8 cellular contexts compared by ENCODE assay signal in the genomic region with DNA sequence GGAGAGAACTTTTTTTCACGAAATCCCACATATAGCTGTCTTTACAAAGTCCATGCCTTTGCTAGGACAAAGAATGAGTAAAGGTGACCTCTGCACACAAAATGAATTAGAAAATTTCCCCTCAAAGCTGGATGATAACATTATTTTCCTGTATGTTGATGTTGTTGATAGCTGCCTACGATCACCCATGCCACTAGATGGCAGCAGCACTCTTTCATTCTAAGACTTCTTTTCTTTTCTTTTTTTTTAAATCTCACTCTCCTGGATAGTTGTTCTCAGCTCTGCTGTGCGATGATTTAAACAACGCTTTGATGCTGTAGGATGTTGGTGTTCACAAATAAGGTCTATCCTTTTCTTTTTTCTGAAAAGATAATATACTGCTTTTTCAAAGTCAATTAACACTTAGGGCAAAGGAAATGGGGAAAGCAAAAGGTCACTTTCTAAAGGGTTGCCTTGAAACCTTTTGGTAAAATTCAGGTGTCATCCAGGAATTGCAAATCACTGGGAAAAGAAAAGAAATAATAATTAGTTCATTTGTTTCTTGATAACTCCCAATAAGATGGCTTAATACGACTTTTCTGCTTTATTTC.
DNase-seq lines count a peak whose midpoint lies in the region; ATAC-seq and TF ChIP-seq lines count a peak whose summit lies in the region.

No MANE protein-coding gene starts in this region.

- peaks cover 59% of the 10 kb centered on the region for H3K27me3 ChIP-seq in cardiac muscle cell

- H4K20me1 ChIP-seq in OCI-LY7 (ENCODE audit: insufficient read depth, low read length), result no peaks in the 10 kb centered on the region

- POLR2A ChIA-PET in OCI-LY7 (lab: Charles Lee), result interaction anchor here (0.8 to 1.7 kb wide), 3 partner anchors 10 to 224 kb away, joined by 3 read pairs; no protein-coding TSS in a partner anchor

- in situ Hi-C loops in KBM-7 (cut with MboI; ENCODE audit: low pct_unique_long_range_greater_than_20kb, low sequenced_read_pairs), result no loop called here

- peak; percentile 12 for DNase-seq in GDM1 (lab: John Stamatoyannopoulos, UW)
- DNase-seq in KBM-7, result peak; percentile 73
- DNase-seq in OCI-LY7 (ENCODE audit: low spot score), result peak; percentile 69
- DNase-seq in activated naive CD4-positive, alpha-beta T cell treated with anti-CD3 and anti-CD28 coated beads for 36 hours, result peak; percentile 61
- DNase-seq in cardiac muscle cell (ENCODE audit: low read depth in 1 of 2, low spot score in 1 of 2), result peak; percentile 84 to 86
- peak; percentile 38 for DNase-seq in retinal pigment epithelial cell (ENCODE audit: low read depth)
- DNase-seq in cerebellar nuclear complex (lab: John Stamatoyannopoulos, UW), result no peak

- H3K27ac ChIP-seq in OCI-LY7 (ENCODE audit: low read depth, low read length, poor library complexity, severe bottlenecking), result no peak overlapping the region
- H3K27ac ChIP-seq in cardiac muscle cell, result no peak overlapping the region

- no peaks in the 10 kb centered on the region for H3K36me3 ChIP-seq in OCI-LY7 (ENCODE audit: insufficient read depth, low read length)
- H3K36me3 ChIP-seq in cardiac muscle cell, result no peaks in the 10 kb centered on the region

- intact Hi-C loops in OCI-LY7 (cut with micrococcal nuclease; ENCODE audit: unreplicated experiment), result loop anchor here (1.0 kb wide), 1 partner anchor 279 kb away; no protein-coding TSS in a partner anchor
- intact Hi-C loops in activated naive CD4-positive, alpha-beta T cell treated with anti-CD3 and anti-CD28 coated beads for 36 hours (cut with micrococcal nuclease), result loop anchor here (1.0 to 10.0 kb wide), 2 partner anchors 279 to 1168 kb away; no protein-coding TSS in a partner anchor

- CTCF ChIA-PET in OCI-LY7 (lab: Charles Lee; ENCODE audit: unreplicated experiment), result interaction anchor here (1.1 kb wide), 1 partner anchor 279 kb away, joined by 5 read pairs; no protein-coding TSS in a partner anchor
- CTCF ChIA-PET in activated naive CD4-positive, alpha-beta T cell treated with anti-CD3 and anti-CD28 coated beads for 36 hours (lab: Charles Lee), result interaction anchor here (0.6 to 1.2 kb wide), 11 partner anchors 9 to 739 kb away, joined by 3 to 8 read pairs (median 3); no protein-coding TSS in a partner anchor

- H3K36me3 Mint-ChIP-seq in activated naive CD4-positive, alpha-beta T cell treated with anti-CD3 and anti-CD28 coated beads for 36 hours (ENCODE audit: low read depth), result no peaks in the 10 kb centered on the region

- H3K4me1 Mint-ChIP-seq in activated naive CD4-positive, alpha-beta T cell treated with anti-CD3 and anti-CD28 coated beads for 36 hours (ENCODE audit: low read depth), result no peaks in the 10 kb centered on the region

- H3K27ac Mint-ChIP-seq in activated naive CD4-positive, alpha-beta T cell treated with anti-CD3 and anti-CD28 coated beads for 36 hours, result no peak overlapping the region

- H3K79me2 ChIP-seq in OCI-LY7 (ENCODE audit: insufficient read depth, low read depth, low read length), result no peaks in the 10 kb centered on the region

- TF ChIP-seq CTCF in OCI-LY7 (conservative IDR thresholded peaks at IDR 0.05; ENCODE audit: low read length), result peak; percentile 95
- TF ChIP-seq CTCF in cardiac muscle cell (IDR thresholded peaks at IDR 0.05; ENCODE audit: low read depth, low read length), result peak; percentile 82
- peak; percentile 84 for TF ChIP-seq CTCF in retinal pigment epithelial cell (conservative IDR thresholded peaks at IDR 0.05; ENCODE audit: low read depth, low read length)

- no TSS peak for BruUV-seq in OCI-LY7 (replicated peaks; lab: Mats Ljungman, UMichigan)

- H3K4me1 ChIP-seq in OCI-LY7 (ENCODE audit: insufficient read depth, low read length, poor library complexity, severe bottlenecking) (no peaks in the 10 kb centered on the region), cardiac muscle cell (ENCODE audit: low read depth) (no peaks in the 10 kb centered on the region)

- H3K9me3 ChIP-seq in OCI-LY7 (ENCODE audit: low read length), result no peaks in the 10 kb centered on the region
- H3K9me3 ChIP-seq in cardiac muscle cell (ENCODE audit: low read depth), result no peaks in the 10 kb centered on the region

- no peak overlapping the region for H3K4me2 ChIP-seq in OCI-LY7 (ENCODE audit: low read length)

- peak; percentile 73 for ATAC-seq in GM21717 (IDR thresholded peaks at IDR 0.05; ENCODE audit: unreplicated experiment)

- no peak overlapping the region for H3K4me3 Mint-ChIP-seq in activated naive CD4-positive, alpha-beta T cell treated with anti-CD3 and anti-CD28 coated beads for 36 hours

- H3K4me3 ChIP-seq in OCI-LY7 (ENCODE audit: low read depth, low read length, poor library complexity, severe bottlenecking) (no peak overlapping the region), cardiac muscle cell (no peak overlapping the region), retinal pigment epithelial cell (ENCODE audit: low read length) (no peak overlapping the region)

- no peaks in the 10 kb centered on the region for H3K9me2 ChIP-seq in OCI-LY7 (ENCODE audit: insufficient read depth, low read length)

- peaks cover 8% of the 10 kb centered on the region for H3K27me3 Mint-ChIP-seq in activated naive CD4-positive, alpha-beta T cell treated with anti-CD3 and anti-CD28 coated beads for 36 hours (ENCODE audit: low read depth)

- no peaks in the 10 kb centered on the region for H3K9me3 Mint-ChIP-seq in activated naive CD4-positive, alpha-beta T cell treated with anti-CD3 and anti-CD28 coated beads for 36 hours

- H2AFZ ChIP-seq in OCI-LY7 (ENCODE audit: low read length), result no peak overlapping the region

Comparison
In these comparisons a context has a peak if more than half of its experiments do, and no peak if none do; other contexts are left out.
1. DNase-seq: peak in GDM1 (single experiment), KBM-7 (single experiment), OCI-LY7 (single experiment), activated naive CD4-positive, alpha-beta T cell treated with anti-CD3 and anti-CD28 coated beads for 36 hours (single experiment), cardiac muscle cell (2 of 2) and retinal pigment epithelial cell (single experiment); none in cerebellar nuclear complex (0 of 2).
2. Peak in every context shown above with its lines, with median percentiles within 50 percentile points of each other: CTCF ChIP-seq.